8 cellular contexts compared by ENCODE assay signal in genomic region chr15:82468205-82468604, GRCh38. TPM values are rescaled to one million over a fixed set of nuclear protein-coding genes. Genes with fewer than 3 reads are reported as not detected.
DNase-seq lines count a peak whose midpoint lies in the region; ATAC-seq, FAIRE-seq and TF ChIP-seq lines count a peak whose summit lies in the region.
"Not testable (repeated sequence)": the region's sequence is repeated elsewhere in the genome, so short reads cannot be mapped to it uniquely, and the experiment has no call there.

No MANE protein-coding gene starts in this region.

- 4 to 7% methylated on average over 3 to 4 of the region's 11 CpGs for WGBS in pancreas, 2 donors

- H3K79me2 ChIP-seq in GM23338 (replicated peaks; ENCODE audit: insufficient read depth), result not testable (repeated sequence)

- not testable (repeated sequence) for H3K27me3 Mint-ChIP-seq in GM23338 (ENCODE audit: insufficient read depth, low read depth, poor library complexity); activated naive CD8-positive, alpha-beta T cell treated with anti-CD3 and anti-CD28 coated beads, Interleukin-2, amount 50 U/mL, for 24 hours

- POLR2A ChIA-PET in BJ (lab: Charles Lee), result not testable (repeated sequence)

- not testable (repeated sequence) for H3K4me3 ChIP-seq in BJ (ENCODE audit: low read depth, low read length); GM23338; RWPE2 (ENCODE audit: severe bottlenecking); left ventricle myocardium inferior; pancreas

- not testable (repeated sequence) for H3K27me3 ChIP-seq in BJ (ENCODE audit: control insufficient read depth, insufficient read depth, low read length); GM23338 (ENCODE audit: insufficient read depth); RWPE2 (ENCODE audit: insufficient read depth, poor library complexity, severe bottlenecking); left ventricle myocardium inferior (ENCODE audit: low read depth); pancreas

- H3K4me1 Mint-ChIP-seq in GM23338; activated naive CD8-positive, alpha-beta T cell treated with anti-CD3 and anti-CD28 coated beads, Interleukin-2, amount 50 U/mL, for 24 hours: not testable (repeated sequence)

- H2AFZ ChIP-seq in GM23338, result not testable (repeated sequence)

- H3K9me3 ChIP-seq in RWPE2 (ENCODE audit: severe bottlenecking); left ventricle myocardium inferior (replicated peaks); pancreas: not testable (repeated sequence)

- FAIRE-seq in pancreas (lab: Jason Lieb, UNC), result not testable (repeated sequence)

- not testable (repeated sequence) for H3K27ac Mint-ChIP-seq in GM23338; activated naive CD8-positive, alpha-beta T cell treated with anti-CD3 and anti-CD28 coated beads, Interleukin-2, amount 50 U/mL, for 24 hours

- TF ChIP-seq CTCF in BJ (IDR thresholded peaks at IDR 0.05; ENCODE audit: insufficient read depth, low read depth, low read length), result peak; percentile 7; the same call in 1 of the 2 replicates
- TF ChIP-seq CTCF in GM23338 (conservative IDR thresholded peaks at IDR 0.05; ENCODE audit: low read depth in 2 of 2), result peak in 1 of 2 experiments; percentile 12; a peak in 1 of 4 replicates
- TF ChIP-seq CTCF in RWPE2 (IDR thresholded peaks at IDR 0.05; ENCODE audit: poor library complexity, severe bottlenecking); pancreas (IDR thresholded peaks at IDR 0.05): not testable (repeated sequence)
- peak; percentile 27 for TF ChIP-seq CTCF in left ventricle myocardium inferior (IDR thresholded peaks at IDR 0.05; ENCODE audit: borderline replicate concordance)

- H3K4me2 ChIP-seq in GM23338, result not testable (repeated sequence)

- ATAC-seq in GM19035 (IDR thresholded peaks at IDR 0.05; ENCODE audit: unreplicated experiment), result peak; percentile 97
- peak; percentile 96 for ATAC-seq in GM23338
- ATAC-seq in HG03095 (IDR thresholded peaks at IDR 0.05; ENCODE audit: unreplicated experiment), result peak; percentile 87
- peak; percentile 95 for ATAC-seq in RWPE2 (ENCODE audit: low read depth)
- peak; percentile 91 for ATAC-seq in activated naive CD8-positive, alpha-beta T cell treated with anti-CD3 and anti-CD28 coated beads, Interleukin-2, amount 50 U/mL, for 24 hours
- ATAC-seq in pancreas, result peak; percentile 83 to 99 (median 97)

- H3K4me1 ChIP-seq in GM23338 (ENCODE audit: insufficient read depth); RWPE2 (ENCODE audit: insufficient read depth, poor library complexity, severe bottlenecking); left ventricle myocardium inferior; pancreas: not testable (repeated sequence)

- DNase-seq in BJ (ENCODE audit: low read depth); GM23338 (ENCODE audit: low spot score); activated naive CD8-positive, alpha-beta T cell treated with anti-CD3 and anti-CD28 coated beads, Interleukin-2, amount 50 U/mL, for 24 hours; left ventricle myocardium inferior: not testable (repeated sequence)
- peak; percentile 44 for DNase-seq in RWPE2 (ENCODE audit: low spot score)
- peak in 1 of 6 donors; percentile 22 for DNase-seq in pancreas

- not testable (repeated sequence) for H3K36me3 Mint-ChIP-seq in GM23338 (ENCODE audit: low read depth); activated naive CD8-positive, alpha-beta T cell treated with anti-CD3 and anti-CD28 coated beads, Interleukin-2, amount 50 U/mL, for 24 hours (ENCODE audit: low read depth)

- not testable (repeated sequence) for H3K4me3 Mint-ChIP-seq in GM23338; activated naive CD8-positive, alpha-beta T cell treated with anti-CD3 and anti-CD28 coated beads, Interleukin-2, amount 50 U/mL, for 24 hours

- not testable (repeated sequence) for H4K20me1 ChIP-seq in GM23338 (replicated peaks; ENCODE audit: insufficient read depth)

- not testable (repeated sequence) for H3K9me3 Mint-ChIP-seq in GM23338; activated naive CD8-positive, alpha-beta T cell treated with anti-CD3 and anti-CD28 coated beads, Interleukin-2, amount 50 U/mL, for 24 hours

- CTCF ChIA-PET in BJ (lab: Yijun Ruan, JAX), result not testable (repeated sequence)

- not testable (repeated sequence) for H3F3A ChIP-seq in GM23338 (replicated peaks; ENCODE audit: low read depth)

- H3K9me2 ChIP-seq in GM23338 (ENCODE audit: insufficient read depth), result not testable (repeated sequence)

- intact Hi-C loops in left ventricle myocardium inferior (cut with micrococcal nuclease); pancreas (cut with DNase I): not testable (repeated sequence)

- H3K27ac ChIP-seq in GM23338 (ENCODE audit: low read depth); RWPE2 (ENCODE audit: poor library complexity, severe bottlenecking); left ventricle myocardium inferior (replicated peaks); pancreas: not testable (repeated sequence)

- H3K36me3 ChIP-seq in BJ (ENCODE audit: control insufficient read depth, insufficient read depth, low read length); GM23338 (ENCODE audit: insufficient read depth); RWPE2 (ENCODE audit: low read depth); left ventricle myocardium inferior; pancreas: not testable (repeated sequence)

RNA-seq across cellular contexts. Expression of gene GOLGA6L9, which starts 38.6 kb away (rescaled TPM):
- 0.72 and 0.91 TPM in 2 replicates for polyA plus RNA-seq in BJ (2011; rRNA removed)
- polyA minus RNA-seq in BJ (2011; rRNA and poly(A)+ RNA removed), result 0.38 and 0.77 TPM in 2 replicates
- 12.7 and 13.0 TPM in 2 replicates for total RNA-seq in GM23338 (2014; rRNA removed; shearing (Covaris generic))
- 9.6 and 11.0 TPM in 2 replicates for polyA plus RNA-seq in GM23338 (2016; fragmentation: Nextera tagmentation; extraction: Ambion mirVana)
- total RNA-seq in left ventricle myocardium inferior, result 0.99 TPM
- 1 to 10 TPM; 1.4 to 2.5 (median 1.8) TPM for total RNA-seq in pancreas
- polyA plus RNA-seq in pancreas, result 10 to 100 TPM in 1 of 2 donors, 1 to 10 TPM in 1; 7.3 to 21.7 TPM
